ENCODE assay signal across 8 cellular contexts in the genomic region with DNA sequence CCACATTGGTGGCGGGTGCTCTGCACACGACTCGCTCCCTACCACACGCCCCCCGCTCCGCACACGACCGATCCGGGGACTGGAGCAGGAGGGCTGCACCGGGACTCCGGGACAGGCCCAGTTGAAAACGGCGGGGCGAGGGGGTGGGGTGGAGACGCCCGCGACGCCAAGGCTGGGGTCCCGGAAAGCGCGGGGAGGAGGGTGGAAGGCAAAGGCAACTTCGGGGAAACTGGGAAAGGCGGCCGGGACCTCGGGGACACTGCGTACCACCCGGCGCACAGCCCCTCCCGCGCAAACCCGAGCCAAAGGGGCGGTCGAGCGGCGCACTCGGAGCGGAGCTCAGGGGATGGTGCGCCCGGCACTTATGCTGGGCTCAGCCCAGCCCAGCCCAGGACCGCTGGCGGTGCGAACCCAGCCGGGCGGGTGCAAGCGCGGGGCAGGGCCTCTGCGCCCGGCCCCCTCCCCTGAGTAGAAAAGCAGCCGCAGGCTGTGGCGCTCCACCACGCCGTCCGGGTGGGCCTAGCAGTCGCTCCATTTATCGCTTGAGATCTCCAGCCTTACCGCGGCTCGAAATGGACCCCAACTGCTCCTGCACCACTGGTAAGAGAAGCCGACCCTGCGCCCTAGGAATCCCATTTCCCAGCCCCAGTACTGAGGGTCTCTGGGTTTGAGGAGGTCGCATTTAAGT. TPM values are rescaled to one million over a fixed set of nuclear protein-coding genes. Genes with fewer than 3 reads are reported as not detected.
DNase-seq lines count a peak whose midpoint lies in the region; ATAC-seq and TF ChIP-seq lines count a peak whose summit lies in the region.

MT1M (plus strand) TSS at position 500 of the 688 bp plus-strand sequence; CDS start at position 573, 73 bp downstream.

- H3K4me1 ChIP-seq in PC-3 (ENCODE audit: insufficient read depth, low read length) (no peaks in the 10 kb centered on the region; the same call in 1 of the 2 replicates), mucosa of stomach (ENCODE audit: control insufficient read depth, insufficient read depth, low read length) (peaks cover 24% of the 10 kb centered on the region)

- CTCF ChIA-PET in PC-3 (lab: Charles Lee) = no interaction called here

- H3F3A ChIP-seq in PC-3 (ENCODE audit: low read length, unreplicated experiment) = no peaks in the 10 kb centered on the region

- peak within 1 kb of the TSS; percentile 67 for H3K4me3 ChIP-seq in PC-3 (ENCODE audit: low read length)
- H3K4me3 ChIP-seq in epithelial cell of esophagus (ENCODE audit: low read length) = peak within 1 kb of the TSS; percentile 30
- peak within 1 kb of the TSS; percentile 25 for H3K4me3 ChIP-seq in mucosa of stomach (ENCODE audit: low read length)

- H3K27ac ChIP-seq in PC-3 (ENCODE audit: low read length) = no peak within 1 kb of the TSS

- H3K4me2 ChIP-seq in PC-3 (ENCODE audit: low read length) = peak within 1 kb of the TSS; percentile 80

- no peaks in the 10 kb centered on the region for H3K36me3 ChIP-seq in PC-3 (ENCODE audit: low read depth, low read length)
- H3K36me3 ChIP-seq in mucosa of stomach (ENCODE audit: control insufficient read depth, insufficient read depth, low read length) = no peaks in the 10 kb centered on the region

- DNase-seq in ACHN (peak; percentile 71), PC-3 (peak; percentile 22), epithelial cell of esophagus (ENCODE audit: low read depth) (no peak), ureter (ENCODE audit: low spot score) (peak; percentile 58), cortex of kidney (lab: John Stamatoyannopoulos, UW) (no peak)

- in situ Hi-C loops in ACHN (cut with HindIII; ENCODE audit: low pct_ligation_motif_present, low pct_unique_long_range_greater_than_20kb, low sequenced_read_pairs) = no loop called here

- POLR2A ChIA-PET in PC-3 (lab: Charles Lee; ENCODE audit: unreplicated experiment) = no interaction called here

- H4K20me1 ChIP-seq in PC-3 (ENCODE audit: low read length) = no peaks in the 10 kb centered on the region

- no peaks in the 10 kb centered on the region for H3K79me2 ChIP-seq in PC-3 (ENCODE audit: low read length)

- intact Hi-C loops in PC-3 (cut with micrococcal nuclease) = no loop called here

- peak; percentile 79 for ATAC-seq in PC-3
- ATAC-seq in HG02981 (IDR thresholded peaks at IDR 0.05; ENCODE audit: unreplicated experiment) = no peak
- ATAC-seq in HG02840 (IDR thresholded peaks at IDR 0.05; ENCODE audit: low FRiP score, unreplicated experiment) = no peak

- H3K9me3 ChIP-seq in PC-3 (ENCODE audit: low read length) (no peaks in the 10 kb centered on the region), mucosa of stomach (ENCODE audit: control insufficient read depth, low read length) (no peaks in the 10 kb centered on the region)

- H3K27me3 ChIP-seq in PC-3 (ENCODE audit: low read length) = no peaks in the 10 kb centered on the region
- peaks cover 50% of the 10 kb centered on the region for H3K27me3 ChIP-seq in mucosa of stomach (ENCODE audit: control insufficient read depth, insufficient read depth, low read length)

- H2AFZ ChIP-seq in PC-3 (ENCODE audit: low read length) = peak within 1 kb of the TSS; percentile 91

- H3K9me2 ChIP-seq in PC-3 (replicated peaks; ENCODE audit: low read length) = no peaks in the 10 kb centered on the region

- no TSS peak for BruUV-seq in PC-3 (replicated peaks; lab: Mats Ljungman, UMichigan)

- H3K9ac ChIP-seq in PC-3 (ENCODE audit: low read length) = peak within 1 kb of the TSS; percentile 27; the same call in 1 of the 2 replicates
- H3K9ac ChIP-seq in mucosa of stomach (ENCODE audit: low read length) = peak within 1 kb of the TSS; percentile 78

- TF ChIP-seq CTCF in PC-3 (conservative IDR thresholded peaks at IDR 0.05; ENCODE audit: low read depth, low read length) = no peak
- TF ChIP-seq CTCF in epithelial cell of esophagus (IDR thresholded peaks at IDR 0.05; ENCODE audit: insufficient read depth, low read depth, low read length, missing control alignments) = no peak

RNA-seq across cellular contexts. Expression of gene MT1M, which starts in this region (rescaled TPM):
- 1.3 and 1.5 TPM in 2 replicates for total RNA-seq in PC-3 (2014; rRNA removed)
- 18.8 TPM for total RNA-seq in ureter

Comparison
In these comparisons a context has a peak if more than half of its experiments do, and no peak if none do; other contexts are left out.
1. DNase-seq: peak in ACHN (single experiment), PC-3 (single experiment) and ureter (single experiment); none in epithelial cell of esophagus (single experiment) and cortex of kidney (single experiment).
2. Peak in every context shown above with its lines, with median percentiles within 50 percentile points of each other: H3K4me3 ChIP-seq.